ENCODE assay signal across 17 cellular contexts in the genomic region with DNA sequence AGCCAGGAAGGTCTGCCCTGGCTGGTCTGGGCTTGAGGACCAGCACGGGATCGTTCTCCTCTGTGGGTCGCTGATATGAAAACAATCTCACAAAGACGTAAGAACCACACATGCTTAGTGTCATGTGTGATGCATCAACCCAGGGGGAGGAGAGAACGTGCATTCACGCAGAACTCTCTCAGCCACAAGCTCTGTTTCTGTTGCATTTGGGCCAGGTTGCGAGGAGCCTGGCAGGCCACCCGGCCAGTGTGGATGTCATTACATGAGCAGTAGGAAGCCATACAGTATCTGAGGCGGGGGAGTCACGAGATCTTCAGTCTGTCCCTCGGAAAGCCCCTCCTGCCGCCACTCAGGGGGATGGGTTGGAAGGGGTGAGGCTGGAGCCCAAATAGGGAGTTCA. TPM values are rescaled to one million over a fixed set of nuclear protein-coding genes. Genes with fewer than 3 reads are reported as not detected.
A peak's percentile ranks its signal among the peaks of the same experiment; 100 is the strongest.
DNase-seq lines count a peak whose midpoint lies in the region; ATAC-seq, FAIRE-seq and TF ChIP-seq lines count a peak whose summit lies in the region.
"Had no signal": no experiment of that assay in that cellular context is flagged by ENCODE, and none has a peak within 500 bp of the region (broad histone marks: within the 10 kb centered on the region; RNA-seq: fewer than 3 reads in every experiment).

No MANE protein-coding gene starts in this region.

- H3K27ac ChIP-seq in SJSA1: peak overlapping the region; percentile 13; the same call in 1 of the 2 replicates
- H3K27ac ChIP-seq: KMS-11, PC-9, stomach had no signal

- ATAC-seq in GM19397 (IDR thresholded peaks at IDR 0.05; ENCODE audit: unreplicated experiment): no peak
- ATAC-seq: activated naive CD8-positive, alpha-beta T cell treated with anti-CD3 and anti-CD28 coated beads, Interleukin-2, amount 50 U/mL, for 24 hours had no signal

- H3K4me3 ChIP-seq in AG10803 (ENCODE audit: low read length) (no peak overlapping the region), SJSA1 (no peak overlapping the region), fibroblast of villous mesenchyme (ENCODE audit: low read depth, low read length) (no peak overlapping the region)
- H3K4me3 ChIP-seq: lung, PC-9, stomach had no signal

- H3K36me3 ChIP-seq in SJSA1: no peaks in the 10 kb centered on the region
- H3K36me3 ChIP-seq: stomach had no signal

- no peak for FAIRE-seq in urothelium cell line (lab: Jason Lieb, UNC)

- no peaks in the 10 kb centered on the region for H3K27me3 ChIP-seq in SJSA1 (replicated peaks)
- H3K27me3 ChIP-seq: stomach had no signal

- no peak for TF ChIP-seq CTCF in AG10803 (conservative IDR thresholded peaks at IDR 0.05; ENCODE audit: low read length)
- no peak for TF ChIP-seq CTCF in fibroblast of villous mesenchyme (IDR thresholded peaks at IDR 0.05; ENCODE audit: insufficient read depth, low read depth, low read length)

- no peaks in the 10 kb centered on the region for H3K9me3 ChIP-seq in SJSA1 (replicated peaks)

- peaks cover 17% of the 10 kb centered on the region for H3K4me1 ChIP-seq in SJSA1 (replicated peaks)

- peak; percentile 11 for DNase-seq in AG10803 (ENCODE audit: low read depth)
- DNase-seq in SJSA1 (ENCODE audit: low read depth in 1 of 2, low spot score in 2 of 2): no peak
- peak; percentile 50 for DNase-seq in fibroblast of villous mesenchyme (ENCODE audit: low read depth)
- DNase-seq in posterior vena cava (ENCODE audit: low spot score): peak; percentile 68
- no peak for DNase-seq in NCI-H82 (lab: John Stamatoyannopoulos, UW)
- DNase-seq in urothelium cell line (ENCODE audit: low spot score): no peak
- no peak for DNase-seq in pons (ENCODE audit: low spot score)
- DNase-seq: activated naive CD8-positive, alpha-beta T cell treated with anti-CD3 and anti-CD28 coated beads, Interleukin-2, amount 50 U/mL, for 24 hours; CD4-positive, alpha-beta memory T cell; DMS79; erythroblast; NCI-H187; stomach had no signal

- intact Hi-C loops in posterior vena cava (cut with DNase I): loop anchor here in 1 of 2 donors (2.0 kb wide), 1 partner anchor 72 kb away; no protein-coding TSS in a partner anchor

RNA-seq across cellular contexts. Expression of a gene that starts 53.1 kb away (rescaled TPM):
- total RNA-seq in SJSA1 (2014; rRNA removed; shearing (Covaris generic)): 1.3 and 2.1 TPM in 2 replicates
- total RNA-seq in fibroblast of villous mesenchyme: 6.0 and 6.1 TPM in 2 replicates
- 1 to 10 TPM; 1.8 to 3.5 TPM for total RNA-seq in posterior vena cava

Comparison
In these comparisons a context has a peak if more than half of its experiments do, and no peak if none do; other contexts are left out.
1. DNase-seq: peak in AG10803 (single experiment), fibroblast of villous mesenchyme (single experiment) and posterior vena cava (single experiment); none in SJSA1 (0 of 2), NCI-H82 (single experiment), urothelium cell line (single experiment) and pons (single experiment).